Comparison of ENCODE assay signal across 8 cellular contexts in genomic region chr19:12670159-12670928, GRCh38. TPM values are rescaled to one million over a fixed set of nuclear protein-coding genes. Genes with fewer than 3 reads are reported as not detected.
A peak's percentile ranks its signal among the peaks of the same experiment; 100 is the strongest.
DNase-seq lines count a peak whose midpoint lies in the region; ATAC-seq, FAIRE-seq and TF ChIP-seq lines count a peak whose summit lies in the region.

No MANE protein-coding gene starts in this region.

- TF ChIP-seq EP300 in A549 (IDR thresholded peaks at IDR 0.05), result no peak

- no peak for TF ChIP-seq CTCF in A549 (IDR thresholded peaks at IDR 0.05)

- H3K27me3 Mint-ChIP-seq in IgD-negative memory B cell, result no peaks in the 10 kb centered on the region
- no peaks in the 10 kb centered on the region for H3K27me3 Mint-ChIP-seq in central memory CD8-positive, alpha-beta T cell

- H3K9me3 ChIP-seq in A549 (no peaks in the 10 kb centered on the region), mucosa of stomach (ENCODE audit: control insufficient read depth, low read length) (no peaks in the 10 kb centered on the region)

- peak overlapping the region; percentile 95 to 100 (median 97) for H3K4me3 Mint-ChIP-seq in IgD-negative memory B cell
- H3K4me3 Mint-ChIP-seq in central memory CD8-positive, alpha-beta T cell, result peak overlapping the region; percentile 96

- peaks cover 5% of the 10 kb centered on the region for H3K36me3 Mint-ChIP-seq in IgD-negative memory B cell
- H3K36me3 Mint-ChIP-seq in central memory CD8-positive, alpha-beta T cell (ENCODE audit: insufficient read depth), result peaks cover 35% of the 10 kb centered on the region

- WGBS in A549 (ENCODE audit: missing lambda C conversion rate), result 33% methylated on average over 9 of the region's 26 CpGs

- peaks cover 13 to 23% (median 19%) of the 10 kb centered on the region in 3 donors for H3K4me1 Mint-ChIP-seq in IgD-negative memory B cell
- peaks cover 47% of the 10 kb centered on the region for H3K4me1 Mint-ChIP-seq in central memory CD8-positive, alpha-beta T cell

- ATAC-seq in A549 (no peak), GM19452 (IDR thresholded peaks at IDR 0.05; ENCODE audit: unreplicated experiment) (no peak)
- no peak for ATAC-seq in central memory CD8-positive, alpha-beta T cell (replicated peaks; ENCODE audit: extremely low read depth, poor library complexity, severe bottlenecking)

- no peaks in the 10 kb centered on the region for H3K9me3 Mint-ChIP-seq in IgD-negative memory B cell
- no peaks in the 10 kb centered on the region for H3K9me3 Mint-ChIP-seq in central memory CD8-positive, alpha-beta T cell

- H3K27me3 ChIP-seq in mucosa of stomach (ENCODE audit: control insufficient read depth, insufficient read depth, low read length), result no peaks in the 10 kb centered on the region

- H3K27ac Mint-ChIP-seq in IgD-negative memory B cell, result peak overlapping the region in 2 of 3 donors; percentile 99 to 100
- peak overlapping the region; percentile 98 for H3K27ac Mint-ChIP-seq in central memory CD8-positive, alpha-beta T cell (ENCODE audit: low read depth)

- H3K4me1 ChIP-seq in A549 (peaks cover 11% of the 10 kb centered on the region), mucosa of stomach (ENCODE audit: control insufficient read depth, insufficient read depth, low read length) (peaks cover 37% of the 10 kb centered on the region)

- peak overlapping the region; percentile 95 to 99 for H3K27ac ChIP-seq in A549

- POLR2A ChIA-PET in A549 (lab: Yijun Ruan, JAX), result no interaction called here

- no peak for DNase-seq in A549 (ENCODE audit: low read depth in 1 of 2, low spot score in 1 of 2)
- DNase-seq in central memory CD8-positive, alpha-beta T cell (ENCODE audit: low spot score in 2 of 2), result no peak
- DNase-seq in NCI-H510A (lab: John Stamatoyannopoulos, UW), result no peak
- DNase-seq in stimulated activated CD4-positive, alpha-beta T cell treated with anti-CD3 and anti-CD28 coated beads, Interleukin-4, amount 100 ng/mL, for 1 hour, result no peak
- no peak for DNase-seq in NCI-H1105 treated with DMSO at 0.1 percent for 48 hours (lab: John Stamatoyannopoulos, UW)

- H3K36me3 ChIP-seq in mucosa of stomach (ENCODE audit: control insufficient read depth, insufficient read depth, low read length), result no peaks in the 10 kb centered on the region

- CTCF ChIA-PET in A549 (lab: Yijun Ruan, JAX), result interaction anchor here (1.6 to 2.6 kb wide), 2 partner anchors 9 to 177 kb away, joined by 5 read pairs; no protein-coding TSS in a partner anchor

- H3K9ac ChIP-seq in mucosa of stomach (ENCODE audit: low read length), result peak overlapping the region; percentile 87

- TF ChIP-seq POLR2A in A549 (IDR thresholded peaks at IDR 0.05; ENCODE audit: low read length), result no peak

- peak overlapping the region; percentile 97 for H3K4me3 ChIP-seq in A549
- peak overlapping the region; percentile 94 for H3K4me3 ChIP-seq in mucosa of stomach (ENCODE audit: low read length)

- H3K4me2 ChIP-seq in A549, result peak overlapping the region; percentile 93

- TF ChIP-seq RAD21 in A549 (conservative IDR thresholded peaks at IDR 0.05 in 1 of 2, IDR thresholded peaks at IDR 0.05 in 1 of 2), result no peak

- FAIRE-seq in A549 (lab: Jason Lieb, UNC), result no peak

TF ChIP-seq in A549, 52 proteins besides CTCF, POLR2A, EP300 and RAD21:
- 0 out of 5 replicates have a peak, but pooled peaks of 1 of the 2 experiments have one; percentile 3 for TF ChIP-seq JUN (IDR thresholded peaks at IDR 0.05)
- no peak for TF ChIP-seq CHD2 (IDR thresholded peaks at IDR 0.05; ENCODE audit: low read length, partially characterized antibody)
- no peak for TF ChIP-seq NPAS2 (CRISPR knock-in tag; IDR thresholded peaks at IDR 0.05; ENCODE audit: borderline replicate concordance)

RNA-seq across cellular contexts. Expression of gene WDR83, which starts 3.7 kb away (rescaled TPM):
- polyA plus RNA-seq in A549 (2011; rRNA removed) (4.3 and 4.8 TPM in 2 replicates), A549 (2017; fragmentation: RNase III; extraction: RNeasy Plus Mini Kit Qiagen cat#74134 plus additional on column Dnase treatment) (11.1 to 13.7 TPM (median 11.4 TPM) in 3 replicates), IgD-negative memory B cell (18.4 TPM)
- polyA plus RNA-seq in A549 (2012; cell fraction: cytosol; rRNA removed), result 11.9 and 12.5 TPM in 2 replicates
- polyA plus RNA-seq in A549 (2012; cell fraction: nucleus; rRNA removed), result 13.7 and 15.0 TPM in 2 replicates
- 4.0 and 6.2 TPM in 2 replicates for polyA minus RNA-seq in A549 (2011; rRNA and poly(A)+ RNA removed)

RNA-seq across cellular contexts. Expression of gene MAN2B1, which starts 3.8 kb away (rescaled TPM):
- polyA plus RNA-seq in A549 (2011; rRNA removed) (13.0 and 14.4 TPM in 2 replicates), A549 (2017; fragmentation: RNase III; extraction: RNeasy Plus Mini Kit Qiagen cat#74134 plus additional on column Dnase treatment) (15.4 to 16.3 TPM (median 15.9 TPM) in 3 replicates), IgD-negative memory B cell (99.6 TPM)
- 14.9 and 18.1 TPM in 2 replicates for polyA plus RNA-seq in A549 (2012; cell fraction: cytosol; rRNA removed)
- polyA plus RNA-seq in A549 (2012; cell fraction: nucleus; rRNA removed), result 45.1 and 51.5 TPM in 2 replicates
- 17.8 and 23.6 TPM in 2 replicates for polyA minus RNA-seq in A549 (2011; rRNA and poly(A)+ RNA removed)

RNA-seq across cellular contexts. Expression of gene DHPS, which starts 11.3 kb away (rescaled TPM):
- polyA plus RNA-seq in A549 (2011; rRNA removed) (63.7 and 71.9 TPM in 2 replicates), A549 (2017; fragmentation: RNase III; extraction: RNeasy Plus Mini Kit Qiagen cat#74134 plus additional on column Dnase treatment) (55.3 to 58.3 TPM (median 57.8 TPM) in 3 replicates), IgD-negative memory B cell (111 TPM)
- 92.1 and 94.5 TPM in 2 replicates for polyA plus RNA-seq in A549 (2012; cell fraction: cytosol; rRNA removed)
- polyA plus RNA-seq in A549 (2012; cell fraction: nucleus; rRNA removed), result 177 and 198 TPM in 2 replicates
- 56.8 and 69.7 TPM in 2 replicates for polyA minus RNA-seq in A549 (2011; rRNA and poly(A)+ RNA removed)

RNA-seq across cellular contexts. Expression of gene GNG14, which starts 17.5 kb away (rescaled TPM):
- polyA plus RNA-seq in A549 (2011; rRNA removed) (not detected in 2 replicates), A549 (2017; fragmentation: RNase III; extraction: RNeasy Plus Mini Kit Qiagen cat#74134 plus additional on column Dnase treatment) (not detected in 3 replicates), IgD-negative memory B cell (not detected)
- not detected in 2 replicates for polyA plus RNA-seq in A549 (2012; cell fraction: cytosol; rRNA removed)
- polyA plus RNA-seq in A549 (2012; cell fraction: nucleus; rRNA removed), result not detected in 2 replicates
- polyA minus RNA-seq in A549 (2011; rRNA and poly(A)+ RNA removed), result not detected in 2 replicates

RNA-seq across cellular contexts. Expression of gene FBXW9, which starts 26.1 kb away (rescaled TPM):
- polyA plus RNA-seq in A549 (2011; rRNA removed) (5.7 and 6.9 TPM in 2 replicates), A549 (2017; fragmentation: RNase III; extraction: RNeasy Plus Mini Kit Qiagen cat#74134 plus additional on column Dnase treatment) (7.3 to 8.1 TPM (median 8.0 TPM) in 3 replicates), IgD-negative memory B cell (5.1 TPM)
- 16.9 and 22.9 TPM in 2 replicates for polyA plus RNA-seq in A549 (2012; cell fraction: cytosol; rRNA removed)
- 38.1 and 46.2 TPM in 2 replicates for polyA plus RNA-seq in A549 (2012; cell fraction: nucleus; rRNA removed)
- 5.1 and 5.9 TPM in 2 replicates for polyA minus RNA-seq in A549 (2011; rRNA and poly(A)+ RNA removed)
